7 cellular contexts compared by ENCODE assay signal in the genomic region with DNA sequence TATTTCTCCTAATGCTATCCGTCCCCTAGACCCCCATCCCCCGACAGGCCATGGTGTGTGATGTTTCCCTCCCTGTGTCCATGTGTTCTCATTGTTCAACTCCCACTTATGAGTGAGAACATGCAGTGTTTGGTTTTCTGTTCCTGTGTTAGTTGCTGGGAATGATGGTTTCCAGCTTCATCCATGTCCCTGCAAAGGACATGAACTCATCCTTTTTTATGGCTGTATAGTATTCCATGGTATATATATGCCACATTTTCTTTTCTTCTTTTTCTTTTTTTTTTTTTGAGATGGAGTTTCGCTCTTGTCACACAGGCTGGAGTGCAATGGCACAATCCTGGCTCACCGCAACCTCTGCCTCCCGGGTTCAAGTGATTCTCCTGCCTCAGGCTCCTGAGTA. TPM values are rescaled to one million over a fixed set of nuclear protein-coding genes. Genes with fewer than 3 reads are reported as not detected.
"Had no signal": no experiment of that assay in that cellular context is flagged by ENCODE, and none has a peak within 500 bp of the region (broad histone marks: within the 10 kb centered on the region; RNA-seq: fewer than 3 reads in every experiment).

No MANE protein-coding gene starts in this region.

RNA-seq across cellular contexts. Expression of a gene that starts 9.2 kb away (rescaled TPM):
- total RNA-seq: GM23248, GM23338, H1, H4, H7, H9, HFFc6 had no signal
- polyA plus RNA-seq: GM23248, H1 had no signal
